1 cellular context compared by ENCODE assay signal in genomic region chr18:24396082-24396623, GRCh38.
TF ChIP-seq lines count a peak whose summit lies in the region.

No MANE protein-coding gene starts in this region.

TF ChIP-seq in GM23338, 12 proteins besides CTCF, POLR2A, EP300 and RAD21 (continued from another document):
- no peak for TF ChIP-seq ZNF462 (CRISPR knock-in tag; IDR thresholded peaks at IDR 0.05)
- no peak for TF ChIP-seq JUNB (IDR thresholded peaks at IDR 0.05; ENCODE audit: unreplicated experiment)
- no peak for TF ChIP-seq ZNF114 (CRISPR knock-in tag; IDR thresholded peaks at IDR 0.05)
- TF ChIP-seq STAT1 (IDR thresholded peaks at IDR 0.05; ENCODE audit: unreplicated experiment) = no peak
- no peak for TF ChIP-seq REST (IDR thresholded peaks at IDR 0.05; ENCODE audit: unreplicated experiment)
- no peak for TF ChIP-seq NANOG (IDR thresholded peaks at IDR 0.05; ENCODE audit: borderline replicate concordance)
- no peak for TF ChIP-seq ETS1 (IDR thresholded peaks at IDR 0.05)
- no peak for TF ChIP-seq CREB1 (CRISPR knock-in tag; IDR thresholded peaks at IDR 0.05; ENCODE audit: low read depth)
- no peak for TF ChIP-seq ZNF331 (CRISPR knock-in tag; IDR thresholded peaks at IDR 0.05; ENCODE audit: low read depth)
